In the genomic region with DNA sequence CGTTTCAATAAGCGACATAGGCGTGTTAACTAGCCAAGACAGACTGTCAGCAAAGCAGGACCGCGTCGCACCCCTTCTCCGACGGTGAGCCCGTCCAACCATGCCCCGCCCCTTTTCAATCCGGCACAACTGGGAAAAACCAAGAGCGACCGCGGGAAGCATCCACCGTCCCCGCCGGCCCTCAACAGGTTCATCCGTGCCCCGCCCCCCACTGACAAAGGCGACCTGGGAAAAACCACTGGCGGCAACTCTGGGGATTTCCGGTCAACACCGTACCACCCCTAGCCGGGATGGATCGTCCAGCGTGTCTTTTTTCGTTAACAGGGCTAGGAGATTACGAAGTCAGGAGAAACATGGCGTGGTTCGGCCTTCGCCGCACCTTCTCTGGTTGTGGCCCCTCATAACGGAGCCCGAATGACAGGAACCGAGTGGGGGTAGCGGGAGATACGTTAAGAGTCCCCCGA, we compare ENCODE assay signal across 1 cellular context.
TF ChIP-seq lines count a peak whose summit lies in the region.

No MANE protein-coding gene starts in this region.

TF ChIP-seq in endothelial cell of umbilical vein, 7 proteins besides CTCF, POLR2A, EP300 and RAD21:
- TF ChIP-seq, protein P1, sequence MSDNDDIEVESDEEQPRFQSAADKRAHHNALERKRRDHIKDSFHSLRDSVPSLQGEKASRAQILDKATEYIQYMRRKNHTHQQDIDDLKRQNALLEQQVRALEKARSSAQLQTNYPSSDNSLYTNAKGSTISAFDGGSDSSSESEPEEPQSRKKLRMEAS (IDR thresholded peaks at IDR 0.05; ENCODE audit: insufficient read depth, insufficient read length) = no peak
- TF ChIP-seq POLR2AphosphoS5 (IDR thresholded peaks at IDR 0.05; ENCODE audit: insufficient read depth, low read depth, low read length) = peak; percentile 18
